ENCODE assay signal across 1 cellular context in the genomic region with DNA sequence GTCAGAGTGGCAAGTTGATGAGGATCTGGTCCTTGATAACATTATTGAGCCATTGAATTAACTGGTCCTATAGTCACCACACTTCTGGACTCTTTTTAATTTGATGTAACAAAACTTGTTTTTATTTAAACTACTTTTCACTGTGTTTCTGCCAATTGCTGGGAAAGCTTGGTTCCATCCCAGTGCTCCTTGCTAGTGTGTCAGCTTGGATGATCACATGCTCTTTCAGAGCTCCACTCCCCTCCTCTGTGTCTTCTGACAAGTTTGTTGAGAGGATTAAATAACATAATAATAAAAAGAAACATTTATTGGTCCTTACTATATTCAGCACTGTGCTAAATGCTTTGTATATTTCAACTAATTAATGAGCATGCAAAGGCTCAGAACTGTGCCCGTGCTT.
TF ChIP-seq lines count a peak whose summit lies in the region.

No MANE protein-coding gene starts in this region.

TF ChIP-seq in GM23338, 12 proteins besides CTCF, POLR2A, EP300 and RAD21 (continued from another document):
- TF ChIP-seq, protein P1, sequence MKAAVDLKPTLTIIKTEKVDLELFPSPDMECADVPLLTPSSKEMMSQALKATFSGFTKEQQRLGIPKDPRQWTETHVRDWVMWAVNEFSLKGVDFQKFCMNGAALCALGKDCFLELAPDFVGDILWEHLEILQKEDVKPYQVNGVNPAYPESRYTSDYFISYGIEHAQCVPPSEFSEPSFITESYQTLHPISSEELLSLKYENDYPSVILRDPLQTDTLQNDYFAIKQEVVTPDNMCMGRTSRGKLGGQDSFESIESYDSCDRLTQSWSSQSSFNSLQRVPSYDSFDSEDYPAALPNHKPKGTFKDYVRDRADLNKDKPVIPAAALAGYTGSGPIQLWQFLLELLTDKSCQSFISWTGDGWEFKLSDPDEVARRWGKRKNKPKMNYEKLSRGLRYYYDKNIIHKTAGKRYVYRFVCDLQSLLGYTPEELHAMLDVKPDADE (IDR thresholded peaks at IDR 0.05), result no peak
- TF ChIP-seq EZH2phosphoT487 (IDR thresholded peaks at IDR 0.05; ENCODE audit: unreplicated experiment), result no peak
